In genomic region chr12:55831407-55831880, GRCh38 we compare ENCODE assay signal across 2 cellular contexts.
TF ChIP-seq lines count a peak whose summit lies in the region.

No MANE protein-coding gene starts in this region.

TF ChIP-seq in GM12878, 131 proteins besides CTCF, POLR2A, EP300 and RAD21:
- TF ChIP-seq MAX (IDR thresholded peaks at IDR 0.05; ENCODE audit: low read depth, low read length) = no peak
- no peak for TF ChIP-seq WRNIP1 (IDR thresholded peaks at IDR 0.05; ENCODE audit: borderline replicate concordance, low read depth, low read length)
- no peak for TF ChIP-seq ZNF207 (IDR thresholded peaks at IDR 0.05; ENCODE audit: borderline replicate concordance)
- TF ChIP-seq STAT3 (IDR thresholded peaks at IDR 0.05; ENCODE audit: low read depth, low read length) = no peak
- TF ChIP-seq GABPA (IDR thresholded peaks at IDR 0.05; ENCODE audit: low read depth) = no peak
- TF ChIP-seq RBBP5 (conservative IDR thresholded peaks at IDR 0.05) = no peak
- no peak for TF ChIP-seq TCF12 (IDR thresholded peaks at IDR 0.05; ENCODE audit: low read depth, low read length)
- no peak for TF ChIP-seq RELA (IDR thresholded peaks at IDR 0.05; ENCODE audit: borderline replicate concordance, partially characterized antibody)
- no peak for TF ChIP-seq LARP7 (IDR thresholded peaks at IDR 0.05)
- TF ChIP-seq BRCA1 (IDR thresholded peaks at IDR 0.05; ENCODE audit: low read depth, low read length) = no peak
- TF ChIP-seq HDAC2 (IDR thresholded peaks at IDR 0.05) = no peak
- TF ChIP-seq, protein P1, sequence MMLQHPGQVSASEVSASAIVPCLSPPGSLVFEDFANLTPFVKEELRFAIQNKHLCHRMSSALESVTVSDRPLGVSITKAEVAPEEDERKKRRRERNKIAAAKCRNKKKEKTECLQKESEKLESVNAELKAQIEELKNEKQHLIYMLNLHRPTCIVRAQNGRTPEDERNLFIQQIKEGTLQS (IDR thresholded peaks at IDR 0.05; ENCODE audit: borderline replicate concordance, extremely low read depth, low read depth, low read length) = no peak
- no peak for TF ChIP-seq MTA2 (IDR thresholded peaks at IDR 0.05; ENCODE audit: low read depth)
- TF ChIP-seq FOXK2 (IDR thresholded peaks at IDR 0.05) = no peak
- TF ChIP-seq, protein P2, sequence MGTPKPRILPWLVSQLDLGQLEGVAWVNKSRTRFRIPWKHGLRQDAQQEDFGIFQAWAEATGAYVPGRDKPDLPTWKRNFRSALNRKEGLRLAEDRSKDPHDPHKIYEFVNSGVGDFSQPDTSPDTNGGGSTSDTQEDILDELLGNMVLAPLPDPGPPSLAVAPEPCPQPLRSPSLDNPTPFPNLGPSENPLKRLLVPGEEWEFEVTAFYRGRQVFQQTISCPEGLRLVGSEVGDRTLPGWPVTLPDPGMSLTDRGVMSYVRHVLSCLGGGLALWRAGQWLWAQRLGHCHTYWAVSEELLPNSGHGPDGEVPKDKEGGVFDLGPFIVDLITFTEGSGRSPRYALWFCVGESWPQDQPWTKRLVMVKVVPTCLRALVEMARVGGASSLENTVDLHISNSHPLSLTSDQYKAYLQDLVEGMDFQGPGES (IDR thresholded peaks at IDR 0.05) = no peak
- TF ChIP-seq SP1 (IDR thresholded peaks at IDR 0.05; ENCODE audit: low read depth, low read length) = no peak
- TF ChIP-seq ZBTB4 (CRISPR knock-in tag; IDR thresholded peaks at IDR 0.05) = no peak

TF ChIP-seq in HEK293T, 16 proteins besides CTCF, POLR2A, EP300 and RAD21:
- no peak for TF ChIP-seq CTBP1 (IDR thresholded peaks at IDR 0.05; ENCODE audit: borderline replicate concordance)
- TF ChIP-seq TARDBP (IDR thresholded peaks at IDR 0.05) = no peak
- no peak for TF ChIP-seq ARNT (IDR thresholded peaks at IDR 0.05)
- no peak for TF ChIP-seq FOXM1 (IDR thresholded peaks at IDR 0.05; ENCODE audit: borderline replicate concordance)
- TF ChIP-seq SUZ12 (IDR thresholded peaks at IDR 0.05) = no peak
- TF ChIP-seq L3MBTL2 (conservative IDR thresholded peaks at IDR 0.05) = no peak
- TF ChIP-seq ZNF384 (IDR thresholded peaks at IDR 0.05) = no peak
- TF ChIP-seq PKNOX1 (IDR thresholded peaks at IDR 0.05) = no peak
